ENCODE assay signal across 15 cellular contexts in genomic region chr2:27708666-27709065, GRCh38. TPM values are rescaled to one million over a fixed set of nuclear protein-coding genes. Genes with fewer than 3 reads are reported as not detected.
DNase-seq lines count a peak whose midpoint lies in the region; ATAC-seq and TF ChIP-seq lines count a peak whose summit lies in the region.
"Had no signal": no experiment of that assay in that cellular context is flagged by ENCODE, and none has a peak within 500 bp of the region (broad histone marks: within the 10 kb centered on the region; RNA-seq: fewer than 3 reads in every experiment).

No MANE protein-coding gene starts in this region.

- dilution Hi-C loops in IMR-90 (cut with HindIII; ENCODE audit: low sequenced_read_pairs, unreplicated experiment), result no loop called here

- no peak overlapping the region for H2BK5ac ChIP-seq in IMR-90 (ENCODE audit: low read depth, low read length, poor library complexity, severe bottlenecking)

- H3K27ac ChIP-seq in IMR-90 (ENCODE audit: insufficient read depth, low read length) (no peak overlapping the region), cingulate gyrus (ENCODE audit: low read depth, low read length) (peak overlapping the region; percentile 63), tibial artery (peak overlapping the region; percentile 94 to 97)

- no peak overlapping the region for H4K5ac ChIP-seq in IMR-90 (ENCODE audit: low read depth, low read length)

- no peak overlapping the region for H3K4ac ChIP-seq in IMR-90 (ENCODE audit: low read depth, low read length)

- no peak overlapping the region for H2BK15ac ChIP-seq in IMR-90 (ENCODE audit: low read depth, low read length)

- peaks cover 17% of the 10 kb centered on the region for H3K9me1 ChIP-seq in IMR-90 (ENCODE audit: insufficient read depth, low read length)

- H3K4me1 ChIP-seq in IMR-90 (ENCODE audit: control insufficient read depth, insufficient read depth, low read length) (peaks cover 13% of the 10 kb centered on the region), tibial artery (peaks cover 4 to 85% (median 47%) of the 10 kb centered on the region in 4 donors)

- no peaks in the 10 kb centered on the region for H4K20me1 ChIP-seq in IMR-90 (ENCODE audit: insufficient read depth, low read length)

- no peak overlapping the region for H2BK120ac ChIP-seq in IMR-90 (ENCODE audit: low read depth, low read length)

- H3K23ac ChIP-seq in IMR-90 (ENCODE audit: low read depth, low read length), result no peak overlapping the region

- no peak overlapping the region for H3K4me2 ChIP-seq in IMR-90 (ENCODE audit: low read depth, low read length)

- DNase-seq in IMR-90 (no peak), omental fat pad (ENCODE audit: low spot score) (no peak), tibial artery (no peak), left lobe of liver (ENCODE audit: low spot score) (no peak)
- DNase-seq in activated CD4-positive, alpha-beta T cell treated with anti-CD3 and anti-CD28 coated beads, Interleukin-2, amount 50 U/mL, for 4 hours, result no peak
- no peak for DNase-seq in activated CD8-positive, alpha-beta memory T cell treated with anti-CD3 and anti-CD28 coated beads, Interleukin-2, amount 50 U/mL, for 48 hours
- DNase-seq: CD8-positive, alpha-beta T cell; GOT3; Kasumi-1; NCI-H187 treated with DMSO at 0.1 percent for 48 hours; NCI-H2171; NCI-H510A; Right ventricle myocardium superior had no signal

- no peak overlapping the region for H2AFZ ChIP-seq in IMR-90 (replicated peaks; ENCODE audit: low read length, poor library complexity)

- no peak for TF ChIP-seq CTCF in IMR-90 (conservative IDR thresholded peaks at IDR 0.05; ENCODE audit: low read depth, low read length)
- no peak for TF ChIP-seq CTCF in omental fat pad (IDR thresholded peaks at IDR 0.05)
- no peak for TF ChIP-seq CTCF in tibial artery (IDR thresholded peaks at IDR 0.05)

- H3K36me3 ChIP-seq in IMR-90 (ENCODE audit: control insufficient read depth, insufficient read depth, low read length) (no peaks in the 10 kb centered on the region), tibial artery (no peaks in the 10 kb centered on the region)

- POLR2A ChIA-PET in IMR-90 (lab: Charles Lee; ENCODE audit: unreplicated experiment), result no interaction called here

- no peaks in the 10 kb centered on the region for H3K9me3 ChIP-seq in IMR-90 (ENCODE audit: control insufficient read depth, insufficient read depth, low read length)
- no peaks in the 10 kb centered on the region for H3K9me3 ChIP-seq in tibial artery

- H2BK20ac ChIP-seq in IMR-90 (ENCODE audit: low read depth, low read length), result no peak overlapping the region

- H3K27me3 ChIP-seq in IMR-90 (ENCODE audit: control insufficient read depth, insufficient read depth, low read length) (no peaks in the 10 kb centered on the region), tibial artery (no peaks in the 10 kb centered on the region)

- no peak for TF ChIP-seq POLR2A in IMR-90 (IDR thresholded peaks at IDR 0.05; ENCODE audit: low read depth, low read length)

- 0 out of 4 replicates have a peak, but pooled peaks cover 0 to 6% of the 10 kb centered on the region in 2 experiments for H3K79me1 ChIP-seq in IMR-90 (ENCODE audit: low read depth in 1 of 2, low read length in 2 of 2)

- H3K56ac ChIP-seq in IMR-90 (ENCODE audit: extremely low read depth, insufficient read depth, low read length), result no peak overlapping the region

- ATAC-seq in IMR-90 (ENCODE audit: low read depth), result no peak
- peak; percentile 20 for ATAC-seq in omental fat pad (ENCODE audit: low FRiP score)
- no peak for ATAC-seq in left lobe of liver
- ATAC-seq: CD8-positive, alpha-beta T cell; Panc1 had no signal

- intact Hi-C loops in IMR-90 (cut with micrococcal nuclease) (loop anchor here (10.0 kb wide), 1 partner anchor 856 kb away; no protein-coding TSS in a partner anchor), tibial artery (cut with DNase I; ENCODE audit: low total_unique reads) (loop anchor here (5.0 kb wide), 1 partner anchor 924 kb away; no protein-coding TSS in a partner anchor)

- no peak overlapping the region for H4K8ac ChIP-seq in IMR-90 (ENCODE audit: low read depth in 2 of 2, low read length in 2 of 2)

- no peak overlapping the region for H2AK5ac ChIP-seq in IMR-90 (ENCODE audit: low read depth, low read length)

- H4K91ac ChIP-seq in IMR-90 (ENCODE audit: insufficient read depth, low read depth, low read length), result no peak overlapping the region

- no CpG with 5 or more reads among the region's 3 CpGs for WGBS in IMR-90 (ENCODE audit: extremely low coverage in 2 of 2, insufficient read length in 1 of 2), 2 experiments

- TF ChIP-seq RAD21 in IMR-90 (IDR thresholded peaks at IDR 0.05; ENCODE audit: low read length), result no peak

- no peak overlapping the region for H3K14ac ChIP-seq in IMR-90 (replicated peaks; ENCODE audit: low read depth, low read length)

- H2AK9ac ChIP-seq in IMR-90 (replicated peaks; ENCODE audit: low read depth, low read length, poor library complexity), result peak overlapping the region; percentile 44

- in situ Hi-C loops in IMR-90 (cut with MboI; ENCODE audit: low sequenced_read_pairs), result no loop called here

- BruUV-seq in IMR-90 (replicated peaks; lab: Mats Ljungman, UMichigan), result no TSS peak

- no peak overlapping the region for H3K18ac ChIP-seq in IMR-90 (ENCODE audit: low read depth, low read length)

- CTCF ChIA-PET in IMR-90 (lab: Yijun Ruan, JAX), result interaction anchor here (0.5 kb wide), 1 partner anchor 594 kb away, joined by 3 read pairs; no protein-coding TSS in a partner anchor

- H3K9ac ChIP-seq in IMR-90 (ENCODE audit: low read depth, low read length), result no peak overlapping the region

- H3K4me3 ChIP-seq in IMR-90 (ENCODE audit: insufficient read depth, low read depth, low read length), result no peak overlapping the region
- no peak overlapping the region for H3K4me3 ChIP-seq in tibial artery

TF ChIP-seq in IMR-90, 13 proteins besides CTCF, POLR2A, EP300 and RAD21:
- TF ChIP-seq MXI1 (IDR thresholded peaks at IDR 0.05; ENCODE audit: borderline replicate concordance, low read depth, low read length), result no peak
- TF ChIP-seq RCOR1 (IDR thresholded peaks at IDR 0.05; ENCODE audit: insufficient replicate concordance, low read length), result no peak

RNA-seq across cellular contexts. Expression of gene SLC4A1AP, which starts 45.0 kb away (rescaled TPM):
- 11.7 and 17.8 TPM in 2 replicates for total RNA-seq in IMR-90 (2012; rRNA removed)
- 13.3 and 13.6 TPM in 2 replicates for polyA plus RNA-seq in IMR-90 (2012; rRNA removed)
- 4.5 and 5.5 TPM in 2 replicates for polyA plus RNA-seq in IMR-90 (2012; cell fraction: cytosol; rRNA removed)
- 8.7 and 10.3 TPM in 2 replicates for polyA plus RNA-seq in IMR-90 (2012; cell fraction: nucleus; rRNA removed; ENCODE audit: low replicate concordance)
- total RNA-seq in omental fat pad, result 10 to 100 TPM; 16.1 to 24.1 (median 20.4) TPM
- total RNA-seq in left lobe of liver, result 7.6 TPM

RNA-seq across cellular contexts. Expression of gene SUPT7L, which starts 45.3 kb away (rescaled TPM):
- total RNA-seq in IMR-90 (2012; rRNA removed) (16.7 and 23.1 TPM in 2 replicates), omental fat pad (10 to 100 TPM; 24.9 to 32.9 (median 28.0) TPM), left lobe of liver (12.2 TPM)
- 31.3 and 33.4 TPM in 2 replicates for polyA plus RNA-seq in IMR-90 (2012; rRNA removed)
- polyA plus RNA-seq in IMR-90 (2012; cell fraction: cytosol; rRNA removed), result 12.7 and 15.6 TPM in 2 replicates
- 61.5 and 126 TPM in 2 replicates for polyA plus RNA-seq in IMR-90 (2012; cell fraction: nucleus; rRNA removed; ENCODE audit: low replicate concordance)
